ENCODE assay signal across 1 cellular context in the genomic region with DNA sequence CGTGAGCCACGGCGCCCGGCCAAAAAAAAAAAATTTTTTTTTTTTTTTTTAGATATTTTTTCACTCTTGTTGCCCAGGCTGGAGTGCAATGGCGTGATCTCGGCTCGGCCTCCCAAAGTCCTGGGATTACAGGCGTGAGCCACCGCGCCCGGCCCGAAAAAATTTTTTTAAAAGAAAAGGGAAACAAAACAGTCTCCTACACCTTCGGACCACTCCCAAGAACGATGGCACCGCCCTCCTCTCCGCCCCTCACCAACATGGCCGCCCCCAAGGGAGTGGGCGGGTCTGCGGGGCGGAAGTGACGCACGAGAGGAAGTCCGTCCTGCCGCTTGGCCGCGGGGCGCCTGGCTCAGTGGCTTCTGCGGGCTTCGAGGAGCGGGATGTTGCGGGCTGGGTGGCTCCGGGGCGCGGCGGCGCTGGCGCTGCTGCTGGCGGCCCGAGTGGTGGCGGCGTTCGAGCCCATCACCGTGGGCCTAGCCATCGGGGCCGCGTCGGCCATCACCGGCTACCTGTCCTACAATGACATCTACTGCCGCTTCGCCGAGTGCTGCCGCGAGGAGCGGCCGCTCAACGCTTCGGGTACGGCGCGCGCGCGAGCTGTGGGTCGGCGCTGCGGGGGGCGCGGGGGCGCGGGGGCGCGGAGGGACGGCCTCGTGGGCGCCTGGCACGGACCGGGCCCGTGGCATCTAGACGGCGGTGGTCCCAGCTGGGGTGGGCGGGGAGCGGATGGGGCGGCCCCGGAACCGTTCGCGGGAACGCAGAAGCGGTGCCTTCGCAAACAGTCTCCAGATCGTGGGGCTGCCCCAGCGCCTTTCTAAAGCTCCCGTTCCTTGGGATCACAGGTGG.
TF ChIP-seq lines count a peak whose summit lies in the region.

A gene with protein sequence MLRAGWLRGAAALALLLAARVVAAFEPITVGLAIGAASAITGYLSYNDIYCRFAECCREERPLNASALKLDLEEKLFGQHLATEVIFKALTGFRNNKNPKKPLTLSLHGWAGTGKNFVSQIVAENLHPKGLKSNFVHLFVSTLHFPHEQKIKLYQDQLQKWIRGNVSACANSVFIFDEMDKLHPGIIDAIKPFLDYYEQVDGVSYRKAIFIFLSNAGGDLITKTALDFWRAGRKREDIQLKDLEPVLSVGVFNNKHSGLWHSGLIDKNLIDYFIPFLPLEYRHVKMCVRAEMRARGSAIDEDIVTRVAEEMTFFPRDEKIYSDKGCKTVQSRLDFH (plus strand): TSS at position 352 of the 846 bp plus-strand sequence. CDS start 29 bp downstream, at position 381.

TF ChIP-seq in HEK293, 187 proteins besides CTCF, POLR2A, EP300 and RAD21 (continued from another document and continues in another):
- TF ChIP-seq KLF9 (tag by site-specific recombination; IDR thresholded peaks at IDR 0.05; ENCODE audit: low read depth) (peak; percentile 94), YY1 (tag by site-specific recombination; IDR thresholded peaks at IDR 0.05) (peak; percentile 91), ZNF114 (tag by site-specific recombination; IDR thresholded peaks at IDR 0.05) (no peak), YY2 (tag by site-specific recombination; IDR thresholded peaks at IDR 0.05) (peak; percentile 87), ZNF416 (tag by site-specific recombination; IDR thresholded peaks at IDR 0.05) (no peak), ZNF76 (tag by site-specific recombination; IDR thresholded peaks at IDR 0.05; ENCODE audit: borderline replicate concordance, low read depth) (peak; percentile 74; the same call in 1 of the 2 replicates), ZNF670 (tag by site-specific recombination; IDR thresholded peaks at IDR 0.05; ENCODE audit: low read depth) (no peak), ZBTB1 (tag by site-specific recombination; IDR thresholded peaks at IDR 0.05) (peak; percentile 93; the same call in 1 of the 2 replicates), ZSCAN30 (tag by site-specific recombination; IDR thresholded peaks at IDR 0.05) (peak; percentile 81), TRIM28 (IDR thresholded peaks at IDR 0.05; ENCODE audit: borderline replicate concordance, low read length) (no peak), ZNF660 (tag by site-specific recombination; IDR thresholded peaks at IDR 0.05) (no peak; the same call in 1 of the 2 replicates), ZNF529 (tag by site-specific recombination; IDR thresholded peaks at IDR 0.05; ENCODE audit: insufficient replicate concordance) (no peak), ZBTB8A (tag by site-specific recombination; IDR thresholded peaks at IDR 0.05) (peak; percentile 70), ZXDB (tag by site-specific recombination; IDR thresholded peaks at IDR 0.05) (peak; percentile 55; the same call in 1 of the 2 replicates), TCF7L2 (IDR thresholded peaks at IDR 0.05; ENCODE audit: borderline replicate concordance, low read depth, low read length) (no peak), GLIS1 (tag by site-specific recombination; IDR thresholded peaks at IDR 0.05) (peak; percentile 60; the same call in 1 of the 2 replicates), SP2 (tag by site-specific recombination; IDR thresholded peaks at IDR 0.05) (peak; percentile 87), ZSCAN23 (tag by site-specific recombination; IDR thresholded peaks at IDR 0.05) (no peak), ZNF610 (tag by site-specific recombination; IDR thresholded peaks at IDR 0.05; ENCODE audit: borderline replicate concordance) (peak; percentile 64; the same call in 1 of the 2 replicates), ZFHX2 (tag by site-specific recombination; conservative IDR thresholded peaks at IDR 0.05) (peak; percentile 86), KLF8 (tag by site-specific recombination; IDR thresholded peaks at IDR 0.05) (peak; percentile 85), KLF1 (tag by site-specific recombination; IDR thresholded peaks at IDR 0.05) (peak; percentile 82), ZNF521 (tag by site-specific recombination; IDR thresholded peaks at IDR 0.05) (no peak), ZNF175 (tag by site-specific recombination; IDR thresholded peaks at IDR 0.05) (no peak), KLF10 (tag by site-specific recombination; IDR thresholded peaks at IDR 0.05) (peak; percentile 67), WT1 (tag by site-specific recombination; IDR thresholded peaks at IDR 0.05) (no peak; the same call in 1 of the 2 replicates), ZNF514 (tag by site-specific recombination; IDR thresholded peaks at IDR 0.05) (no peak), ZBTB20 (tag by site-specific recombination; IDR thresholded peaks at IDR 0.05) (peak; percentile 44; the same call in 1 of the 2 replicates), ZBTB17 (tag by site-specific recombination; IDR thresholded peaks at IDR 0.05) (peak; percentile 55; the same call in 1 of the 2 replicates), GLI2 (tag by site-specific recombination; IDR thresholded peaks at IDR 0.05; ENCODE audit: borderline replicate concordance, low read depth) (no peak), ZNF302 (tag by site-specific recombination; IDR thresholded peaks at IDR 0.05; ENCODE audit: low read depth) (no peak), GLIS2 (tag by site-specific recombination; IDR thresholded peaks at IDR 0.05) (peak; percentile 65), ZIC2 (tag by site-specific recombination; IDR thresholded peaks at IDR 0.05) (peak; percentile 30), REPIN1 (tag by site-specific recombination; IDR thresholded peaks at IDR 0.05; ENCODE audit: low read depth) (no peak), ZNF23 (tag by site-specific recombination; IDR thresholded peaks at IDR 0.05; ENCODE audit: borderline replicate concordance) (no peak)
- TF ChIP-seq, protein P1, sequence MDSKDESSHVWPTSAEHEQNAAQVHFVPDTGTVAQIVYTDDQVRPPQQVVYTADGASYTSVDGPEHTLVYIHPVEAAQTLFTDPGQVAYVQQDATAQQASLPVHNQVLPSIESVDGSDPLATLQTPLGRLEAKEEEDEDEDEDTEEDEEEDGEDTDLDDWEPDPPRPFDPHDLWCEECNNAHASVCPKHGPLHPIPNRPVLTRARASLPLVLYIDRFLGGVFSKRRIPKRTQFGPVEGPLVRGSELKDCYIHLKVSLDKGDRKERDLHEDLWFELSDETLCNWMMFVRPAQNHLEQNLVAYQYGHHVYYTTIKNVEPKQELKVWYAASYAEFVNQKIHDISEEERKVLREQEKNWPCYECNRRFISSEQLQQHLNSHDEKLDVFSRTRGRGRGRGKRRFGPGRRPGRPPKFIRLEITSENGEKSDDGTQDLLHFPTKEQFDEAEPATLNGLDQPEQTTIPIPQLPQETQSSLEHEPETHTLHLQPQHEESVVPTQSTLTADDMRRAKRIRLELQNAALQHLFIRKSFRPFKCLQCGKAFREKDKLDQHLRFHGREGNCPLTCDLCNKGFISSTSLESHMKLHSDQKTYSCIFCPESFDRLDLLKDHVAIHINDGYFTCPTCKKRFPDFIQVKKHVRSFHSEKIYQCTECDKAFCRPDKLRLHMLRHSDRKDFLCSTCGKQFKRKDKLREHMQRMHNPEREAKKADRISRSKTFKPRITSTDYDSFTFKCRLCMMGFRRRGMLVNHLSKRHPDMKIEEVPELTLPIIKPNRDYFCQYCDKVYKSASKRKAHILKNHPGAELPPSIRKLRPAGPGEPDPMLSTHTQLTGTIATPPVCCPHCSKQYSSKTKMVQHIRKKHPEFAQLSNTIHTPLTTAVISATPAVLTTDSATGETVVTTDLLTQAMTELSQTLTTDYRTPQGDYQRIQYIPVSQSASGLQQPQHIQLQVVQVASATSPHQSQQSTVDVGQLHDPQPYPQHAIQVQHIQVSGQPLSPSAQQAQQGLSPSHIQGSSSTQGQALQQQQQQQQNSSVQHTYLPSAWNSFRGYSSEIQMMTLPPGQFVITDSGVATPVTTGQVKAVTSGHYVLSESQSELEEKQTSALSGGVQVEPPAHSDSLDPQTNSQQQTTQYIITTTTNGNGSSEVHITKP (tag by site-specific recombination; IDR thresholded peaks at IDR 0.05): peak; percentile 79
- TF ChIP-seq, protein P2, sequence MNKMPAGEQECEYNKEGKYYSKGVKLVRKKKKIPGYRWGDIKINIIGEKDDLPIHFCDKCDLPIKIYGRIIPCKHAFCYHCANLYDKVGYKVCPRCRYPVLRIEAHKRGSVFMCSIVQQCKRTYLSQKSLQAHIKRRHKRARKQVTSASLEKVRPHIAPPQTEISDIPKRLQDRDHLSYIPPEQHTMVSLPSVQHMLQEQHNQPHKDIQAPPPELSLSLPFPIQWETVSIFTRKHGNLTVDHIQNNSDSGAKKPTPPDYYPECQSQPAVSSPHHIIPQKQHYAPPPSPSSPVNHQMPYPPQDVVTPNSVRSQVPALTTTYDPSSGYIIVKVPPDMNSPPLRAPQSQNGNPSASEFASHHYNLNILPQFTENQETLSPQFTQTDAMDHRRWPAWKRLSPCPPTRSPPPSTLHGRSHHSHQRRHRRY (tag by site-specific recombination; IDR thresholded peaks at IDR 0.05): no peak
- TF ChIP-seq, protein P3, sequence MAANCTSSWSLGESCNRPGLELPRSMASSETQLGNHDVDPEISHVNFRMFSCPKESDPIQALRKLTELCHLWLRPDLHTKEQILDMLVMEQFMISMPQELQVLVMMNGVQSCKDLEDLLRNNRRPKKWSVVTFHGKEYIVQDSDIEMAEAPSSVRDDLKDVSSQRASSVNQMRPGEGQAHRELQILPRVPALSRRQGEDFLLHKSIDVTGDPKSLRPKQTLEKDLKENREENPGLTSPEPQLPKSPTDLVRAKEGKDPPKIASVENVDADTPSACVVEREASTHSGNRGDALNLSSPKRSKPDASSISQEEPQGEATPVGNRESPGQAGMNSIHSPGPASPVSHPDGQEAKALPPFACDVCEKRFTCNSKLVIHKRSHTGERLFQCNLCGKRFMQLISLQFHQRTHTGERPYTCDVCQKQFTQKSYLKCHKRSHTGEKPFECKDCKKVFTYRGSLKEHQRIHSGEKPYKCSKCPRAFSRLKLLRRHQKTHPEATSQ (tag by site-specific recombination; IDR thresholded peaks at IDR 0.05): 0 out of 2 replicates have a peak, but pooled peaks have one; percentile 38
- TF ChIP-seq, protein P4, sequence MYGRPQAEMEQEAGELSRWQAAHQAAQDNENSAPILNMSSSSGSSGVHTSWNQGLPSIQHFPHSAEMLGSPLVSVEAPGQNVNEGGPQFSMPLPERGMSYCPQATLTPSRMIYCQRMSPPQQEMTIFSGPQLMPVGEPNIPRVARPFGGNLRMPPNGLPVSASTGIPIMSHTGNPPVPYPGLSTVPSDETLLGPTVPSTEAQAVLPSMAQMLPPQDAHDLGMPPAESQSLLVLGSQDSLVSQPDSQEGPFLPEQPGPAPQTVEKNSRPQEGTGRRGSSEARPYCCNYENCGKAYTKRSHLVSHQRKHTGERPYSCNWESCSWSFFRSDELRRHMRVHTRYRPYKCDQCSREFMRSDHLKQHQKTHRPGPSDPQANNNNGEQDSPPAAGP (tag by site-specific recombination; IDR thresholded peaks at IDR 0.05): peak; percentile 45; the same call in 1 of the 2 replicates
- TF ChIP-seq, protein P5, sequence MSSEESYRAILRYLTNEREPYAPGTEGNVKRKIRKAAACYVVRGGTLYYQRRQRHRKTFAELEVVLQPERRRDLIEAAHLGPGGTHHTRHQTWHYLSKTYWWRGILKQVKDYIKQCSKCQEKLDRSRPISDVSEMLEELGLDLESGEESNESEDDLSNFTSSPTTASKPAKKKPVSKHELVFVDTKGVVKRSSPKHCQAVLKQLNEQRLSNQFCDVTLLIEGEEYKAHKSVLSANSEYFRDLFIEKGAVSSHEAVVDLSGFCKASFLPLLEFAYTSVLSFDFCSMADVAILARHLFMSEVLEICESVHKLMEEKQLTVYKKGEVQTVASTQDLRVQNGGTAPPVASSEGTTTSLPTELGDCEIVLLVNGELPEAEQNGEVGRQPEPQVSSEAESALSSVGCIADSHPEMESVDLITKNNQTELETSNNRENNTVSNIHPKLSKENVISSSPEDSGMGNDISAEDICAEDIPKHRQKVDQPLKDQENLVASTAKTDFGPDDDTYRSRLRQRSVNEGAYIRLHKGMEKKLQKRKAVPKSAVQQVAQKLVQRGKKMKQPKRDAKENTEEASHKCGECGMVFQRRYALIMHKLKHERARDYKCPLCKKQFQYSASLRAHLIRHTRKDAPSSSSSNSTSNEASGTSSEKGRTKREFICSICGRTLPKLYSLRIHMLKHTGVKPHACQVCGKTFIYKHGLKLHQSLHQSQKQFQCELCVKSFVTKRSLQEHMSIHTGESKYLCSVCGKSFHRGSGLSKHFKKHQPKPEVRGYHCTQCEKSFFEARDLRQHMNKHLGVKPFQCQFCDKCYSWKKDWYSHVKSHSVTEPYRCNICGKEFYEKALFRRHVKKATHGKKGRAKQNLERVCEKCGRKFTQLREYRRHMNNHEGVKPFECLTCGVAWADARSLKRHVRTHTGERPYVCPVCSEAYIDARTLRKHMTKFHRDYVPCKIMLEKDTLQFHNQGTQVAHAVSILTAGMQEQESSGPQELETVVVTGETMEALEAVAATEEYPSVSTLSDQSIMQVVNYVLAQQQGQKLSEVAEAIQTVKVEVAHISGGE (tag by site-specific recombination; conservative IDR thresholded peaks at IDR 0.05; ENCODE audit: low read depth): peak; percentile 98
- TF ChIP-seq, protein P6, sequence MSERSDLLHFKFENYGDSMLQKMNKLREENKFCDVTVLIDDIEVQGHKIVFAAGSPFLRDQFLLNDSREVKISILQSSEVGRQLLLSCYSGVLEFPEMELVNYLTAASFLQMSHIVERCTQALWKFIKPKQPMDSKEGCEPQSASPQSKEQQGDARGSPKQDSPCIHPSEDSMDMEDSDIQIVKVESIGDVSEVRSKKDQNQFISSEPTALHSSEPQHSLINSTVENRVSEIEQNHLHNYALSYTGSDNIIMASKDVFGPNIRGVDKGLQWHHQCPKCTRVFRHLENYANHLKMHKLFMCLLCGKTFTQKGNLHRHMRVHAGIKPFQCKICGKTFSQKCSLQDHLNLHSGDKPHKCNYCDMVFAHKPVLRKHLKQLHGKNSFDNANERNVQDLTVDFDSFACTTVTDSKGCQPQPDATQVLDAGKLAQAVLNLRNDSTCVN (tag by site-specific recombination; optimal IDR thresholded peaks at IDR 0.05): peak; percentile 88
- TF ChIP-seq, protein P7, sequence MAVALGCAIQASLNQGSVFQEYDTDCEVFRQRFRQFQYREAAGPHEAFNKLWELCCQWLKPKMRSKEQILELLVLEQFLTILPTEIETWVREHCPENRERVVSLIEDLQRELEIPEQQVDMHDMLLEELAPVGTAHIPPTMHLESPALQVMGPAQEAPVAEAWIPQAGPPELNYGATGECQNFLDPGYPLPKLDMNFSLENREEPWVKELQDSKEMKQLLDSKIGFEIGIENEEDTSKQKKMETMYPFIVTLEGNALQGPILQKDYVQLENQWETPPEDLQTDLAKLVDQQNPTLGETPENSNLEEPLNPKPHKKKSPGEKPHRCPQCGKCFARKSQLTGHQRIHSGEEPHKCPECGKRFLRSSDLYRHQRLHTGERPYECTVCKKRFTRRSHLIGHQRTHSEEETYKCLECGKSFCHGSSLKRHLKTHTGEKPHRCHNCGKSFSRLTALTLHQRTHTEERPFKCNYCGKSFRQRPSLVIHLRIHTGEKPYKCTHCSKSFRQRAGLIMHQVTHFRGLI (tag by site-specific recombination; IDR thresholded peaks at IDR 0.05): peak; percentile 42
- TF ChIP-seq, protein P8, sequence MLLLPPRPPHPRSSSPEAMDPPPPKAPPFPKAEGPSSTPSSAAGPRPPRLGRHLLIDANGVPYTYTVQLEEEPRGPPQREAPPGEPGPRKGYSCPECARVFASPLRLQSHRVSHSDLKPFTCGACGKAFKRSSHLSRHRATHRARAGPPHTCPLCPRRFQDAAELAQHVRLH (tag by site-specific recombination; IDR thresholded peaks at IDR 0.05): no peak
- TF ChIP-seq, protein P9, sequence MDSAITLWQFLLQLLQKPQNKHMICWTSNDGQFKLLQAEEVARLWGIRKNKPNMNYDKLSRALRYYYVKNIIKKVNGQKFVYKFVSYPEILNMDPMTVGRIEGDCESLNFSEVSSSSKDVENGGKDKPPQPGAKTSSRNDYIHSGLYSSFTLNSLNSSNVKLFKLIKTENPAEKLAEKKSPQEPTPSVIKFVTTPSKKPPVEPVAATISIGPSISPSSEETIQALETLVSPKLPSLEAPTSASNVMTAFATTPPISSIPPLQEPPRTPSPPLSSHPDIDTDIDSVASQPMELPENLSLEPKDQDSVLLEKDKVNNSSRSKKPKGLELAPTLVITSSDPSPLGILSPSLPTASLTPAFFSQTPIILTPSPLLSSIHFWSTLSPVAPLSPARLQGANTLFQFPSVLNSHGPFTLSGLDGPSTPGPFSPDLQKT (IDR thresholded peaks at IDR 0.05; ENCODE audit: borderline replicate concordance, low read depth, low read length): no peak
